Comparison of ENCODE assay signal across 31 cellular contexts in the genomic region with DNA sequence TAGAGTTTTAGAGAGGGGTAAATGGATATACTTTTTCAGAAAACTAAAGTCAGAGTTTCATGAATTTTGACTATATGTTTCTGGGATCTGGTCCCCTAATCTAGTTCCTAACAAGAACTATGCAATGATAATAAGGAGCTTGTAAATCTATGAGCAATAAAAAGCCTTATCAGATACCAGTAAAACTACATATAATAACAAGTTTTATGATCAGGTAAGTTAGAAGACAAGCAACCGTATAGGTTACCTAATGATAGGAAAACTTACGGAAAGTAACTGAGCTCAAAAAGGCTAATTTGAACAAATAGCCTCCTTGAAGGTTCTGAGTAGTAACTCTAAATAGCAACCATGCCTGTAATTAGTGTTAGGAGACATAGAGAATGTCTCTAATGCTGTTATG. TPM values are rescaled to one million over a fixed set of nuclear protein-coding genes. Genes with fewer than 3 reads are reported as not detected.
"Had no signal": no experiment of that assay in that cellular context is flagged by ENCODE, and none has a peak within 500 bp of the region (broad histone marks: within the 10 kb centered on the region; RNA-seq: fewer than 3 reads in every experiment).

No MANE protein-coding gene starts in this region.

- H3K4me3 Mint-ChIP-seq: activated CD4-positive, alpha-beta memory T cell treated with anti-CD3 and anti-CD28 coated beads for 36 hours; activated naive CD8-positive, alpha-beta T cell treated with anti-CD3 and anti-CD28 coated beads for 36 hours; T-helper 1 cell treated with Interleukin-12 subunit alpha and Interleukin-12 subunit beta and Interleukin-4 antibody, amounts not matched to agents 30 μg/mL and 1 μg/mL, for 36 hours; T-helper 2 cell treated with Interferon-gamma antibody and Interleukin-4, amounts not matched to agents 5 μg/mL and 100 μg/mL, for 36 hours; WTC11 had no signal

- DNase-seq: activated CD4-positive, alpha-beta memory T cell treated with anti-CD3 and anti-CD28 coated beads for 36 hours; activated CD4-positive, alpha-beta T cell treated with anti-CD3 and anti-CD28 coated beads for 4 hours; activated CD4-positive, alpha-beta T cell treated with anti-CD3 and anti-CD28 coated beads, Interleukin-2, amount 50 U/mL, for 1 hour; activated CD8-positive, alpha-beta memory T cell treated with anti-CD3 and anti-CD28 coated beads, Interleukin-2, amount 50 U/mL, for 4 hours; activated effector memory CD4-positive, alpha-beta T cell treated with anti-CD3 and anti-CD28 coated beads, Interleukin-2, amount 50 U/mL, for 16 hours; activated naive CD4-positive, alpha-beta T cell; activated naive CD4-positive, alpha-beta T cell treated with anti-CD3 and anti-CD28 coated beads, Interleukin-2, amount 50 U/mL, for 16 hours; activated naive CD8-positive, alpha-beta T cell treated with anti-CD3 and anti-CD28 coated beads for 36 hours; activated T-cell treated with anti-CD3 and anti-CD28 coated beads for 4 hours; activated T-cell treated with anti-CD3 and anti-CD28 coated beads, Interleukin-2, amount 50 U/mL, for 48 hours; amniotic stem cell; aorta; brain microvascular endothelial cell; MM.1S; MV-4-11; NCI-H1092; NCI-H1436 treated with DMSO at 0.1 percent for 48 hours; NCI-H1694 treated with DMSO at 0.1 percent for 48 hours; NCI-H2029; NCI-H345; NCI-H524 treated with DMSO at 0.1 percent for 48 hours; SHP77; SJCRH30 had no signal

- H3K4me1 ChIP-seq: SJCRH30 had no signal

- H3K4me3 ChIP-seq: SJCRH30, SK-N-MC had no signal

- H3K27me3 ChIP-seq: brain microvascular endothelial cell, SJCRH30 had no signal

- H3K27ac ChIP-seq: brain microvascular endothelial cell, KMS-11, SJCRH30, SK-N-MC had no signal

- H3K4me2 ChIP-seq: KMS-11 had no signal

- ATAC-seq: activated CD4-positive, CD25-positive, alpha-beta regulatory T cell treated with anti-CD3 and anti-CD28 coated beads, Interleukin-2, amount 50 U/mL, for 24 hours; Panc1; WTC11 had no signal

- H3K9me3 ChIP-seq: SJCRH30 had no signal

- FAIRE-seq: TTC549 had no signal

- H3K27me3 Mint-ChIP-seq: activated CD4-positive, alpha-beta memory T cell treated with anti-CD3 and anti-CD28 coated beads for 36 hours; activated naive CD8-positive, alpha-beta T cell treated with anti-CD3 and anti-CD28 coated beads for 36 hours had no signal

- H3K9me3 Mint-ChIP-seq: activated CD4-positive, alpha-beta memory T cell treated with anti-CD3 and anti-CD28 coated beads for 36 hours; activated naive CD8-positive, alpha-beta T cell treated with anti-CD3 and anti-CD28 coated beads for 36 hours; T-helper 1 cell treated with Interleukin-12 subunit alpha and Interleukin-12 subunit beta and Interleukin-4 antibody, amounts not matched to agents 30 μg/mL and 1 μg/mL, for 36 hours; T-helper 2 cell treated with Interferon-gamma antibody and Interleukin-4, amounts not matched to agents 5 μg/mL and 100 μg/mL, for 36 hours; WTC11 had no signal

- H3K27ac Mint-ChIP-seq: activated CD4-positive, alpha-beta memory T cell treated with anti-CD3 and anti-CD28 coated beads for 36 hours; activated naive CD8-positive, alpha-beta T cell treated with anti-CD3 and anti-CD28 coated beads for 36 hours; T-helper 1 cell treated with Interleukin-12 subunit alpha and Interleukin-12 subunit beta and Interleukin-4 antibody, amounts not matched to agents 30 μg/mL and 1 μg/mL, for 36 hours; T-helper 2 cell treated with Interferon-gamma antibody and Interleukin-4, amounts not matched to agents 5 μg/mL and 100 μg/mL, for 36 hours; WTC11 had no signal

RNA-seq across cellular contexts. Expression of gene CSTA, which starts 37.0 kb away (rescaled TPM):
- total RNA-seq: activated CD4-positive, alpha-beta memory T cell treated with anti-CD3 and anti-CD28 coated beads for 36 hours; activated naive CD8-positive, alpha-beta T cell treated with anti-CD3 and anti-CD28 coated beads for 36 hours; SJCRH30; WTC11 had no signal
